ENCODE assay signal across 23 cellular contexts in the genomic region with DNA sequence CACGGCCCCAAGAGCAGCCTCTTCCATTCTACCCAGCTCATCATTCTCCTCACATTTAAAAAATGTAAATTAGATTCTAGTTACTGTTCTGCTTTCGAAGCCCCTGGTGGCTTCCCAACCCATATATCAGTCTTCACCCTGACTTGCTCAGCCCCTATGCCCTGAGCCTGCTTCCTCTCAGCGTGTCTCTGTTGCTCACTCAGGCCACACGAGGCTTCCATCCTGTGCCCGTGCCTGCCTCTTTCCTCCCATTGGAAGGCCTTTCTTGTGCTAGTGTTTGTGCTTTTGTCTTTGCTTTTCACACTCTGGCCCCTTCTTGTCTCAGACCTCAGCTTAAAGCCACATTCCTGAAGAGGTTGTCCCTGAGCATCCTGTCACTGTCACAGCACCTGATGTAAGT.
"Had no signal": no experiment of that assay in that cellular context is flagged by ENCODE, and none has a peak within 500 bp of the region (broad histone marks: within the 10 kb centered on the region; RNA-seq: fewer than 3 reads in every experiment).

No MANE protein-coding gene starts in this region.

- H3K4me3 Mint-ChIP-seq: activated CD8-positive, alpha-beta T cell treated with anti-CD3 and anti-CD28 coated beads, Interleukin-2, amount 10 ng/mL, durations not matched to agents 7 days and 5 days; activated naive CD8-positive, alpha-beta T cell; activated T-helper 17 cell treated with anti-CD3 and anti-CD28 coated beads, Interleukin-2, amount 50 U/mL, for 72 hours; memory B cell; nephron progenitor cell had no signal

- H3K36me3 Mint-ChIP-seq: activated naive CD8-positive, alpha-beta T cell had no signal

- H3K27ac Mint-ChIP-seq: activated CD8-positive, alpha-beta T cell treated with anti-CD3 and anti-CD28 coated beads, Interleukin-2, amount 10 ng/mL, durations not matched to agents 7 days and 5 days; activated naive CD8-positive, alpha-beta T cell; activated T-helper 17 cell treated with anti-CD3 and anti-CD28 coated beads, Interleukin-2, amount 50 U/mL, for 72 hours; memory B cell had no signal

- ATAC-seq: activated CD8-positive, alpha-beta T cell treated with anti-CD3 and anti-CD28 coated beads, Interleukin-2, amount 10 ng/mL, durations not matched to agents 7 days and 5 days; activated T-helper 17 cell treated with anti-CD3 and anti-CD28 coated beads, Interleukin-2, amount 50 U/mL, for 72 hours; left colon; mucosa of descending colon; stimulated activated naive CD8-positive, alpha-beta T cell treated with anti-CD3 and anti-CD28 coated beads, Interleukin-15, Interleukin-2, amounts not matched to agents 100 U/mL and 50 U/mL, for 24 hours; upper lobe of right lung had no signal

- H3K9me3 Mint-ChIP-seq: activated T-helper 17 cell treated with anti-CD3 and anti-CD28 coated beads, Interleukin-2, amount 50 U/mL, for 72 hours; memory B cell; nephron progenitor cell had no signal

- H3K4me1 Mint-ChIP-seq: activated T-helper 17 cell treated with anti-CD3 and anti-CD28 coated beads, Interleukin-2, amount 50 U/mL, for 72 hours; memory B cell had no signal

- H3K9me3 ChIP-seq: adrenal gland, ascending aorta, esophagus muscularis mucosa, mucosa of descending colon, thyroid gland, upper lobe of right lung had no signal

- H3K27me3 Mint-ChIP-seq: activated naive CD8-positive, alpha-beta T cell; activated T-helper 17 cell treated with anti-CD3 and anti-CD28 coated beads, Interleukin-2, amount 50 U/mL, for 72 hours; memory B cell had no signal

- H3K27me3 ChIP-seq: adrenal gland, ascending aorta, esophagus muscularis mucosa, thyroid gland, upper lobe of right lung had no signal

- DNase-seq: activated CD4-positive, alpha-beta T cell treated with anti-CD3 and anti-CD28 coated beads for 48 hours; activated CD8-positive, alpha-beta T cell treated with anti-CD3 and anti-CD28 coated beads, Interleukin-2, amount 10 ng/mL, durations not matched to agents 7 days and 5 days; adrenal gland; central memory CD4-positive, alpha-beta T cell; dermis blood vessel endothelial cell; effector memory CD4-positive, alpha-beta T cell; head of caudate nucleus; left colon; mucosa of descending colon; nephron progenitor cell; retina; stimulated activated CD4-positive, alpha-beta T cell treated with anti-CD3 and anti-CD28 coated beads, Interleukin-2, amount 100 ng/mL, for 48 hours; stimulated activated naive CD8-positive, alpha-beta T cell treated with anti-CD3 and anti-CD28 coated beads, Interleukin-15, Interleukin-2, amounts not matched to agents 100 U/mL and 50 U/mL, for 24 hours; substantia nigra; T-helper 1 cell; T1000; thyroid gland; upper lobe of right lung had no signal

- H3K27ac ChIP-seq: adrenal gland, ascending aorta, esophagus muscularis mucosa, thyroid gland, upper lobe of right lung had no signal

- H3K4me3 ChIP-seq: adrenal gland, ascending aorta, esophagus muscularis mucosa, mucosa of descending colon, thyroid gland, upper lobe of right lung had no signal

- H3K4me1 ChIP-seq: adrenal gland, ascending aorta, thyroid gland, upper lobe of right lung had no signal
